20 cellular contexts compared by ENCODE assay signal in the genomic region with DNA sequence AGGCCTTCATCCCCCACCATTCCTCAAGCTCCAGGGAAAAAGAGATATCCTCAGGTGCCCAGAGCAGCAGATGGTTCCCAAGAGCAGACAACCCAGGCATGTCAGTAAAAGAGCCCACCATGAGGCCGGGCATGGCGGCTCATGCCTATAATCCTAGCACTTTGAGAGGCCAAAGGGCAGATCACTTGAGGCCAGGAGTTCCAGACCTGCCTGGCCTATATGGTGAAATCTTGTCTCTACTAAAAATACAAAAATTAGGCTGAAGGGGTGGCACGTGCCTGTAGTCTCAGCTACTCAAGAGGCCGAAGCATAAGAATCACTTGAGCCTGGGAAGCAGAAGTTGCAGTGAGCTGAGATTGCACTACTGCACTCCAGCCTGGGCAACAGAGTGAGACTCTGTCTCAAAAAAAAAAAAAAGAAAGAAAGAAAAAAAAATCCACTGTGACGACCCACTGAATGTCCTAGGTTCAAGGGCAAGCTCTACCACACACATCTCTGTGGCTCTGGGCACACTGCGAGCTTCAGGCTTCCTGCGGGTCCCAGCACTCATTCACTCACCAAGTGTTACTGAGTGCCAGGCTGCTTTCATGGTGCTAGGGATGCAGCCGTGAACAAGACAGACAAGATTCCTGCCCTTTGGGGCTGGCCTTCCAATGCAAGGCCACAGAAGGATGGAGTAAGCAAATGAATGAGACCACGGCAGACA. TPM values are rescaled to one million over a fixed set of nuclear protein-coding genes. Genes with fewer than 3 reads are reported as not detected.
DNase-seq lines count a peak whose midpoint lies in the region; ATAC-seq and TF ChIP-seq lines count a peak whose summit lies in the region.
"Had no signal": no experiment of that assay in that cellular context is flagged by ENCODE, and none has a peak within 500 bp of the region (broad histone marks: within the 10 kb centered on the region; RNA-seq: fewer than 3 reads in every experiment).

No MANE protein-coding gene starts in this region.

- H3K9me3 Mint-ChIP-seq in activated CD8-positive, alpha-beta T cell treated with anti-CD3 and anti-CD28 coated beads for 36 hours: no peaks in the 10 kb centered on the region
- no peaks in the 10 kb centered on the region for H3K9me3 Mint-ChIP-seq in naive B cell
- H3K9me3 Mint-ChIP-seq: GM23338 had no signal

- no peak for TF ChIP-seq CTCF in activated CD8-positive, alpha-beta T cell treated with anti-CD3 and anti-CD28 coated beads for 36 hours (IDR thresholded peaks at IDR 0.05)

- H3K4me2 ChIP-seq in BLaER1 treated with 17β-estradiol and CSF1 and Interleukin-3, amounts not matched to agents 10 nM and 100 nM: peak overlapping the region in 6 of 11 experiments; percentile 12 to 64 (median 40); a peak in 11 of 22 replicates
- H3K4me2 ChIP-seq: GM23338, smooth muscle cell had no signal

- CTCF ChIA-PET in activated CD8-positive, alpha-beta T cell treated with anti-CD3 and anti-CD28 coated beads for 36 hours (lab: Charles Lee): interaction anchor here (0.7 to 3.9 kb wide), 5 partner anchors 9 to 22 kb away, joined by 3 to 24 read pairs (median 3); a partner anchor contains a TSS

- H3K9me3 ChIP-seq in BLaER1 treated with 17β-estradiol and CSF1 and Interleukin-3, amounts not matched to agents 10 nM and 100 nM (replicated peaks in 1 of 11): no peaks in the 10 kb centered on the region
- H3K9me3 ChIP-seq: ascending aorta, prostate gland, upper lobe of left lung had no signal

- no peaks in the 10 kb centered on the region for H3K27me3 Mint-ChIP-seq in activated CD8-positive, alpha-beta T cell treated with anti-CD3 and anti-CD28 coated beads for 36 hours
- H3K27me3 Mint-ChIP-seq in naive B cell: no peaks in the 10 kb centered on the region

- H3K27me3 ChIP-seq in BLaER1 treated with 17β-estradiol and CSF1 and Interleukin-3, amounts not matched to agents 10 nM and 100 nM: no peaks in the 10 kb centered on the region
- H3K27me3 ChIP-seq: ascending aorta, upper lobe of left lung had no signal

- H3K4me3 Mint-ChIP-seq in activated CD8-positive, alpha-beta T cell treated with anti-CD3 and anti-CD28 coated beads for 36 hours: no peak overlapping the region
- H3K4me3 Mint-ChIP-seq in naive B cell: peak overlapping the region in 3 of 8 donors; percentile 15 to 67 (median 57)
- H3K4me3 Mint-ChIP-seq: GM23338 had no signal

- peaks cover 94% of the 10 kb centered on the region for H3K4me1 Mint-ChIP-seq in activated CD8-positive, alpha-beta T cell treated with anti-CD3 and anti-CD28 coated beads for 36 hours (ENCODE audit: low read depth)
- H3K4me1 Mint-ChIP-seq in naive B cell: peaks cover 39 to 79% (median 77%) of the 10 kb centered on the region in 3 donors

- peak overlapping the region; percentile 48 for H3K27ac Mint-ChIP-seq in activated CD8-positive, alpha-beta T cell treated with anti-CD3 and anti-CD28 coated beads for 36 hours
- peak overlapping the region in 5 of 6 donors; percentile 52 to 98 (median 86) for H3K27ac Mint-ChIP-seq in naive B cell
- H3K27ac Mint-ChIP-seq: GM23338 had no signal

- no peaks in the 10 kb centered on the region for H3K36me3 ChIP-seq in BLaER1 treated with 17β-estradiol and CSF1 and Interleukin-3, amounts not matched to agents 10 nM and 100 nM
- H3K36me3 ChIP-seq: ascending aorta, prostate gland, upper lobe of left lung had no signal

- intact Hi-C loops in activated CD8-positive, alpha-beta T cell treated with anti-CD3 and anti-CD28 coated beads for 36 hours (cut with micrococcal nuclease): no loop called here

- no peak for ATAC-seq in activated CD8-positive, alpha-beta T cell treated with anti-CD3 and anti-CD28 coated beads for 36 hours
- no peak for ATAC-seq in naive B cell (ENCODE audit: low read depth in 2 of 2)

- POLR2A ChIA-PET in activated CD8-positive, alpha-beta T cell treated with anti-CD3 and anti-CD28 coated beads for 36 hours (lab: Charles Lee): interaction anchor here (2.7 to 22.2 kb wide), 3 partner anchors 10 to 57 kb away, joined by 11 to 690 read pairs (median 36); a partner anchor contains a TSS

- no peaks in the 10 kb centered on the region for H3K36me3 Mint-ChIP-seq in activated CD8-positive, alpha-beta T cell treated with anti-CD3 and anti-CD28 coated beads for 36 hours (ENCODE audit: low read depth)
- no peaks in the 10 kb centered on the region for H3K36me3 Mint-ChIP-seq in naive B cell

- DNase-seq in NCI-H82 (lab: John Stamatoyannopoulos, UW) (peak; percentile 18), NCI-H82 treated with DMSO at 0.1 percent for 48 hours (lab: John Stamatoyannopoulos, UW; ENCODE audit: unreplicated experiment) (no peak), naive B cell (no peak), Ammon's horn (ENCODE audit: low spot score) (no peak), amygdala (lab: John Stamatoyannopoulos, UW) (no peak)
- no peak for DNase-seq in activated CD8-positive, alpha-beta T cell treated with anti-CD3 and anti-CD28 coated beads for 36 hours
- no peak for DNase-seq in stimulated activated naive CD4-positive, alpha-beta T cell (lab: John Stamatoyannopoulos, UW)
- DNase-seq: 8988T, DMS79 treated with DMSO at 0.1 percent for 48 hours, foreskin melanocyte, NCI-H2227 treated with DMSO at 0.1 percent for 48 hours, upper lobe of left lung had no signal

- no peak overlapping the region for H3K9ac ChIP-seq in BLaER1 treated with 17β-estradiol and CSF1 and Interleukin-3, amounts not matched to agents 10 nM and 100 nM

- H3K4me1 ChIP-seq in BLaER1 treated with 17β-estradiol and CSF1 and Interleukin-3, amounts not matched to agents 10 nM and 100 nM: peaks cover 43 to 80% (median 73%) of the 10 kb centered on the region in 10 experiments
- H3K4me1 ChIP-seq: prostate gland had no signal

- H4K20me1 ChIP-seq in BLaER1 treated with 17β-estradiol and CSF1 and Interleukin-3, amounts not matched to agents 10 nM and 100 nM: no peaks in the 10 kb centered on the region

- H3K4me3 ChIP-seq in BLaER1 treated with 17β-estradiol and CSF1 and Interleukin-3, amounts not matched to agents 10 nM and 100 nM: no peak overlapping the region
- H3K4me3 ChIP-seq: ascending aorta, GM23338, prostate gland, smooth muscle cell, upper lobe of left lung had no signal

- no peak overlapping the region for H3K27ac ChIP-seq in BLaER1 treated with 17β-estradiol and CSF1 and Interleukin-3, amounts not matched to agents 10 nM and 100 nM
- H3K27ac ChIP-seq: ascending aorta, prostate gland, upper lobe of left lung had no signal

RNA-seq across cellular contexts. Expression of a gene that starts 6.5 kb away (rescaled TPM):
- total RNA-seq in activated CD8-positive, alpha-beta T cell treated with anti-CD3 and anti-CD28 coated beads for 36 hours: 100 to 1,000 TPM; 311 to 313 TPM
- 100 to 1,000 TPM in 2 of 6 donors, 10 to 100 TPM in 4; 56.3 to 220 (median 95.9) TPM for polyA plus RNA-seq in naive B cell (ENCODE audit: low read depth in 6 of 6)

RNA-seq across cellular contexts. Expression of a gene that starts 13.4 kb away (rescaled TPM):
- total RNA-seq in activated CD8-positive, alpha-beta T cell treated with anti-CD3 and anti-CD28 coated beads for 36 hours: 1 to 10 TPM; 1.8 to 2.7 TPM
- not detected for polyA plus RNA-seq in naive B cell (ENCODE audit: low read depth in 6 of 6)
- total RNA-seq: ascending aorta; GM23338; liver; T-helper 2 cell treated with Interferon-gamma antibody and Interleukin-4, amounts not matched to agents 100 ng/mL and 5 ng/mL, for 36 hours had no signal
- polyA plus RNA-seq: liver, smooth muscle cell had no signal

RNA-seq across cellular contexts. Expression of a gene that starts 35.4 kb away (rescaled TPM):
- under 1 TPM; 0.29 to 0.34 TPM for total RNA-seq in activated CD8-positive, alpha-beta T cell treated with anti-CD3 and anti-CD28 coated beads for 36 hours
- polyA plus RNA-seq in naive B cell (ENCODE audit: low read depth in 6 of 6): under 1 TPM in 1 of 6 donors, not detected in 5; 0.15 TPM
- total RNA-seq: M059J had no signal

RNA-seq across cellular contexts. Expression of a gene that starts 56.9 kb away (rescaled TPM):
- total RNA-seq in activated CD8-positive, alpha-beta T cell treated with anti-CD3 and anti-CD28 coated beads for 36 hours: 100 to 1,000 TPM; 145 to 149 TPM
- 100 to 1,000 TPM; 219 to 401 (median 239) TPM for polyA plus RNA-seq in naive B cell (ENCODE audit: low read depth in 6 of 6)
